In the genomic region with DNA sequence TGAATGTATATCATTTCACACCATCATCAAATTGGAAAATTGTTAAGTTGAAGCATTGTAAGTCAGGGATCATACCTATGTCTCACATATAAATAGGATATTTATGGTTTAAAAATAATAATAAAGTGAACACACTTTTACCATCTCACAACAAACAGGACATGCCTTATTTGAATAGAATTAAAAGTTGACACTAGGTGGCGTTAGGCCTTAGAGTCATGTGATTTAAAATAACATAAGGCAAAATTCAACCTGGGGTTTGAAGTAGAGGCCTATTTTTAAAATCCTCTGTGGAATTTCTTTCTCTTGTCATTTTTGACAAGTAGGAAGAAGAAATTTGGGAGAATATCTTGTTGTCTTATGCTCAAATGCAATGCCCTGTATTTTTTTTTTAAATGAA, we compare ENCODE assay signal across 8 cellular contexts.
A peak's percentile ranks its signal among the peaks of the same experiment; 100 is the strongest.
DNase-seq lines count a peak whose midpoint lies in the region; ATAC-seq and TF ChIP-seq lines count a peak whose summit lies in the region.

No MANE protein-coding gene starts in this region.

- H3K27ac Mint-ChIP-seq in Caco-2 (ENCODE audit: unreplicated experiment): no peak overlapping the region

- H3K4me3 Mint-ChIP-seq in Caco-2 (ENCODE audit: unreplicated experiment): no peak overlapping the region

- peak in 1 of 2 experiments; percentile 33 for DNase-seq in Caco-2
- DNase-seq in H4 (ENCODE audit: low spot score): peak; percentile 15
- peak; percentile 1 to 5 for DNase-seq in SHP77 (lab: John Stamatoyannopoulos, UW)
- peak; percentile 2 for DNase-seq in iris pigment epithelial cell (ENCODE audit: low read depth)
- DNase-seq in COLO829 (ENCODE audit: low spot score): no peak
- DNase-seq in NCI-H187 (lab: John Stamatoyannopoulos, UW): no peak

- no peak overlapping the region for H3K4me3 ChIP-seq in Caco-2 (ENCODE audit: low read depth, low read length)

- H3K9me3 ChIP-seq in Caco-2: no peaks in the 10 kb centered on the region

- POLR2A ChIA-PET in Caco-2 (lab: Charles Lee): no interaction called here

- ATAC-seq in GM21447 (IDR thresholded peaks at IDR 0.05; ENCODE audit: unreplicated experiment) (no peak), HG03460 (IDR thresholded peaks at IDR 0.05; ENCODE audit: unreplicated experiment) (no peak)

- H3K4me1 Mint-ChIP-seq in Caco-2 (ENCODE audit: low read depth, unreplicated experiment): no peaks in the 10 kb centered on the region

- intact Hi-C loops in Caco-2 (cut with micrococcal nuclease; ENCODE audit: unreplicated experiment): loop anchor here (1.0 to 10.0 kb wide), 6 partner anchors 82 to 516 kb away; no protein-coding TSS in a partner anchor

- no peaks in the 10 kb centered on the region for H3K36me3 Mint-ChIP-seq in Caco-2 (ENCODE audit: insufficient read depth, unreplicated experiment)

- H3K9me3 Mint-ChIP-seq in Caco-2 (ENCODE audit: unreplicated experiment): peaks cover 10% of the 10 kb centered on the region

- CTCF ChIA-PET in Caco-2 (lab: Charles Lee): no interaction called here

- no peaks in the 10 kb centered on the region for H3K27me3 Mint-ChIP-seq in Caco-2 (ENCODE audit: insufficient read depth, unreplicated experiment)

- no peaks in the 10 kb centered on the region for H3K27me3 ChIP-seq in Caco-2 (replicated peaks; ENCODE audit: control insufficient read depth, insufficient read depth, low read length)

- TF ChIP-seq CTCF in Caco-2 (IDR thresholded peaks at IDR 0.05; ENCODE audit: insufficient read depth in 1 of 2, low read depth in 1 of 2, low read length in 1 of 2, severe bottlenecking in 1 of 2, unreplicated experiment in 1 of 2): peak; percentile 56 to 64

- no peaks in the 10 kb centered on the region for H3K36me3 ChIP-seq in Caco-2 (ENCODE audit: control insufficient read depth, insufficient read depth, low read length)

- no peaks in the 10 kb centered on the region for H3K4me1 ChIP-seq in Caco-2

- BruUV-seq in Caco-2 (replicated peaks; lab: Mats Ljungman, UMichigan): no TSS peak

Comparison
In these comparisons a context has a peak if more than half of its experiments do, and no peak if none do; other contexts are left out.
1. DNase-seq: peak in H4 (single experiment), SHP77 (2 of 2) and iris pigment epithelial cell (single experiment); none in COLO829 (single experiment) and NCI-H187 (0 of 2).